19 cellular contexts compared by ENCODE assay signal in the genomic region with DNA sequence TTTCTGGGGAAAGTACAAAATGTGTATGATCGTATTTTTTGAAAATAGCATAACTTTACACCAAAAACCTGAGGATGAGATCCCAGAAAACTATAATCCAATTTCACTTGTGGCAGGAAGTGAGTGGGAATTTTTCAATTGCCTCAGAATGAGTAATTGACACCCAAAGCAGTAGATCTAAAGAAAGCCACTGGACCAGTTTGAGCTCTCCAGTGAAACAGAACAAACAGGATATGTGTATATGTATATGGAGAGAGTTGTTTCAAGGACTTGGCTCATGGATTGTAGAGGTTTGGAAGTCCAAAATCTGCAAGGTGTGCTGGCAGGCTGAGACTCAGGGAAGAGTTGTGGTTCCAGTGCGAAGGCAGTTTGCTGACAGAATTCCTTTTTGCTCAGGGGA.
DNase-seq lines count a peak whose midpoint lies in the region; ATAC-seq, FAIRE-seq and TF ChIP-seq lines count a peak whose summit lies in the region.
"Had no signal": no experiment of that assay in that cellular context is flagged by ENCODE, and none has a peak within 500 bp of the region (broad histone marks: within the 10 kb centered on the region; RNA-seq: fewer than 3 reads in every experiment).

No MANE protein-coding gene starts in this region.

- H3K27ac ChIP-seq in endodermal cell (ENCODE audit: low read depth, low read length) (no peak overlapping the region), mesenchymal stem cell (ENCODE audit: low read length, poor library complexity, severe bottlenecking) (no peak overlapping the region)
- H3K27ac ChIP-seq: SJCRH30, tibial nerve had no signal

- no peak for TF ChIP-seq POLR2A in GM12891 (IDR thresholded peaks at IDR 0.05; ENCODE audit: low read depth, low read length)

- FAIRE-seq in GM12891 (lab: Jason Lieb, UNC) = no peak
- FAIRE-seq: A204.1 had no signal

- TF ChIP-seq CTCF in endodermal cell (conservative IDR thresholded peaks at IDR 0.05) = no peak

- no peak overlapping the region for H2BK15ac ChIP-seq in mesenchymal stem cell (ENCODE audit: low read depth, poor library complexity, severe bottlenecking)

- no peak overlapping the region for H2AFZ ChIP-seq in mesenchymal stem cell (ENCODE audit: low read depth, low read length)

- H4K91ac ChIP-seq in mesenchymal stem cell (ENCODE audit: low read length) = no peak overlapping the region

- H3K36me3 Mint-ChIP-seq in endodermal cell (ENCODE audit: low read depth) = peaks cover 2% of the 10 kb centered on the region
- H3K36me3 Mint-ChIP-seq: stimulated activated naive B cell treated with anti-CD40 and anti-IgM and Interleukin-4, amounts not matched to agents 10 μg/mL and 1 μg/mL and 100 μg/mL, for 72 hours had no signal

- peaks cover 10% of the 10 kb centered on the region for H3K27me3 Mint-ChIP-seq in endodermal cell (ENCODE audit: insufficient read depth)

- H2BK12ac ChIP-seq in mesenchymal stem cell (ENCODE audit: low read length in 2 of 2) = no peak overlapping the region

- no peak overlapping the region for H2BK120ac ChIP-seq in mesenchymal stem cell (ENCODE audit: low read depth, low read length)

- no peaks in the 10 kb centered on the region for H3K9me3 ChIP-seq in endodermal cell (ENCODE audit: control insufficient read depth, low read length)
- no peaks in the 10 kb centered on the region for H3K9me3 ChIP-seq in mesenchymal stem cell (ENCODE audit: control insufficient read depth, low read length)
- H3K9me3 ChIP-seq: mucosa of descending colon, SJCRH30, tibial nerve had no signal

- H2AK5ac ChIP-seq in mesenchymal stem cell (ENCODE audit: low read length, severe bottlenecking) = no peak overlapping the region

- H3K27me3 ChIP-seq in endodermal cell (ENCODE audit: control insufficient read depth, insufficient read depth, low read length, poor library complexity, severe bottlenecking) (no peaks in the 10 kb centered on the region), mesenchymal stem cell (ENCODE audit: control insufficient read depth in 1 of 2, insufficient read depth in 1 of 2, low read length in 2 of 2) (no peaks in the 10 kb centered on the region)
- H3K27me3 ChIP-seq: SJCRH30, tibial nerve had no signal

- no peaks in the 10 kb centered on the region for H3K36me3 ChIP-seq in endodermal cell (ENCODE audit: control insufficient read depth, insufficient read depth, low read length)
- H3K36me3 ChIP-seq in mesenchymal stem cell (ENCODE audit: control insufficient read depth in 1 of 2, insufficient read depth in 2 of 2, low read depth in 1 of 2, low read length in 2 of 2) = no peaks in the 10 kb centered on the region
- H3K36me3 ChIP-seq: SJCRH30, tibial nerve had no signal

- no peak overlapping the region for H3K4me3 Mint-ChIP-seq in endodermal cell
- H3K4me3 Mint-ChIP-seq: effector memory CD8-positive, alpha-beta T cell; stimulated activated naive B cell treated with anti-CD40 and anti-IgM and Interleukin-4, amounts not matched to agents 10 μg/mL and 1 μg/mL and 100 μg/mL, for 72 hours; T-helper 2 cell treated with Interferon-gamma antibody and Interleukin-4, amounts not matched to agents 5 μg/mL and 100 μg/mL, for 36 hours had no signal

- H3K9me3 Mint-ChIP-seq in endodermal cell = peaks cover 7% of the 10 kb centered on the region
- H3K9me3 Mint-ChIP-seq: effector memory CD8-positive, alpha-beta T cell; stimulated activated naive B cell treated with anti-CD40 and anti-IgM and Interleukin-4, amounts not matched to agents 10 μg/mL and 1 μg/mL and 100 μg/mL, for 72 hours; T-helper 2 cell treated with Interferon-gamma antibody and Interleukin-4, amounts not matched to agents 5 μg/mL and 100 μg/mL, for 36 hours had no signal

- H3K18ac ChIP-seq in mesenchymal stem cell (ENCODE audit: low read depth in 1 of 2, low read length in 2 of 2) = no peak overlapping the region

- no peak overlapping the region for H2BK5ac ChIP-seq in mesenchymal stem cell (ENCODE audit: low read depth, low read length, poor library complexity, severe bottlenecking)

- H3K4me1 Mint-ChIP-seq in endodermal cell = peaks cover 13% of the 10 kb centered on the region

- no peak overlapping the region for H3K23ac ChIP-seq in mesenchymal stem cell (ENCODE audit: low read length in 2 of 2)

- WGBS in endodermal cell (ENCODE audit: insufficient coverage in 1 of 2, insufficient read length in 1 of 2), 2 experiments = 94% methylated on average over 2 of the region's 2 CpGs; no CpG with 5 or more reads in 1 of the 2 experiments
- WGBS in mesenchymal stem cell = no CpG with 5 or more reads among the region's 2 CpGs

- H3K4me2 ChIP-seq in mesenchymal stem cell (ENCODE audit: low read length, poor library complexity, severe bottlenecking) = no peak overlapping the region

- no peaks in the 10 kb centered on the region for H3K79me1 ChIP-seq in mesenchymal stem cell (replicated peaks; ENCODE audit: low read length, poor library complexity, severe bottlenecking)

- H3K27ac Mint-ChIP-seq in endodermal cell = no peak overlapping the region
- H3K27ac Mint-ChIP-seq: effector memory CD8-positive, alpha-beta T cell; stimulated activated naive B cell treated with anti-CD40 and anti-IgM and Interleukin-4, amounts not matched to agents 10 μg/mL and 1 μg/mL and 100 μg/mL, for 72 hours; T-helper 2 cell treated with Interferon-gamma antibody and Interleukin-4, amounts not matched to agents 5 μg/mL and 100 μg/mL, for 36 hours had no signal

- DNase-seq in SIG-M5 treated with dmso at 0.1 percent for 504 hours (lab: John Stamatoyannopoulos, UW; ENCODE audit: unreplicated experiment) (peak; percentile 38), SIG-M5 (lab: John Stamatoyannopoulos, UW) (no peak), NCI-H510A (lab: John Stamatoyannopoulos, UW) (peak; percentile 27), endodermal cell (peak; percentile 9), mesenchymal stem cell (no peak), GM12891 (ENCODE audit: insufficient read length, low spot score) (no peak)
- no peak for DNase-seq in activated CD4-positive, CD25-positive, alpha-beta regulatory T cell treated with anti-CD3 and anti-CD28 coated beads, Interleukin-2, amount 50 U/mL, for 72 hours
- DNase-seq: amygdala; effector memory CD8-positive, alpha-beta T cell; left colon; mucosa of descending colon; NCI-H2081 treated with DMSO at 0.1 percent for 48 hours; retina; SJCRH30; stimulated activated naive B cell treated with anti-CD40 and anti-IgM and Interleukin-4, amounts not matched to agents 10 μg/mL and 1 μg/mL and 100 μg/mL, for 72 hours had no signal

- no peak overlapping the region for H4K8ac ChIP-seq in mesenchymal stem cell (ENCODE audit: low read length)

- ATAC-seq in GM21717 (IDR thresholded peaks at IDR 0.05; ENCODE audit: unreplicated experiment) = no peak
- ATAC-seq: effector memory CD8-positive, alpha-beta T cell; left colon; mucosa of descending colon; stimulated activated naive B cell treated with anti-CD40 and anti-IgM and Interleukin-4, amounts not matched to agents 10 μg/mL and 1 μg/mL and 100 μg/mL, for 72 hours had no signal

- no peak overlapping the region for H3K4me3 ChIP-seq in endodermal cell (ENCODE audit: low read length)
- H3K4me3 ChIP-seq in mesenchymal stem cell (ENCODE audit: insufficient read depth in 1 of 2, low read depth in 1 of 2, low read length in 2 of 2) = no peak overlapping the region
- H3K4me3 ChIP-seq: mucosa of descending colon, SJCRH30, tibial nerve had no signal

- no peak overlapping the region for H3K14ac ChIP-seq in mesenchymal stem cell (ENCODE audit: low read length in 2 of 2)

- H3K4me1 ChIP-seq in endodermal cell (ENCODE audit: control insufficient read depth, insufficient read depth, low read length) (no peaks in the 10 kb centered on the region), mesenchymal stem cell (ENCODE audit: control insufficient read depth, insufficient read depth, low read depth, low read length) (peaks cover 17% of the 10 kb centered on the region)
- H3K4me1 ChIP-seq: tibial nerve had no signal

- H3K9ac ChIP-seq in endodermal cell (ENCODE audit: extremely low read depth, low read length, poor library complexity, severe bottlenecking) (no peak overlapping the region), mesenchymal stem cell (ENCODE audit: low read length) (no peak overlapping the region)

- H3K4ac ChIP-seq in mesenchymal stem cell (ENCODE audit: low read depth in 1 of 2, low read length in 2 of 2) = no peak overlapping the region

TF ChIP-seq in GM12891, 5 proteins besides CTCF, POLR2A, EP300 and RAD21:
- TF ChIP-seq POU2F2 (IDR thresholded peaks at IDR 0.05; ENCODE audit: low read depth, low read length) = no peak
- no peak for TF ChIP-seq POLR2AphosphoS5 (IDR thresholded peaks at IDR 0.05; ENCODE audit: low read depth, low read length)
- TF ChIP-seq SPI1 (IDR thresholded peaks at IDR 0.05; ENCODE audit: low read depth, low read length) = no peak
- no peak for TF ChIP-seq TAF1 (IDR thresholded peaks at IDR 0.05; ENCODE audit: low read depth, low read length)
- no peak for TF ChIP-seq PAX5 (IDR thresholded peaks at IDR 0.05; ENCODE audit: insufficient read depth, low read length, severe bottlenecking)

Comparison
In these comparisons a context has a peak if more than half of its experiments do, and no peak if none do; other contexts are left out.
1. DNase-seq: peak in SIG-M5 treated with dmso at 0.1 percent for 504 hours (single experiment), NCI-H510A (single experiment) and endodermal cell (single experiment); none in SIG-M5 (single experiment), mesenchymal stem cell (single experiment), activated CD4-positive, CD25-positive, alpha-beta regulatory T cell treated with anti-CD3 and anti-CD28 coated beads, Interleukin-2, amount 50 U/mL, for 72 hours (single experiment) and GM12891 (single experiment).